In genomic region chr1:231395051-231395995, GRCh38 we compare ENCODE assay signal across 9 cellular contexts. TPM values are rescaled to one million over a fixed set of nuclear protein-coding genes. Genes with fewer than 3 reads are reported as not detected.
A peak's percentile ranks its signal among the peaks of the same experiment; 100 is the strongest.
DNase-seq lines count a peak whose midpoint lies in the region; ATAC-seq and TF ChIP-seq lines count a peak whose summit lies in the region.
"Had no signal": no experiment of that assay in that cellular context is flagged by ENCODE, and none has a peak within 500 bp of the region (broad histone marks: within the 10 kb centered on the region; RNA-seq: fewer than 3 reads in every experiment).

No MANE protein-coding gene starts in this region.

- H3K27ac ChIP-seq in suprapubic skin: peak overlapping the region; percentile 42

- WGBS in suprapubic skin: 21% methylated on average over 10 of the region's 10 CpGs

- DNase-seq in HS-5 (ENCODE audit: low read depth): peak; percentile 98
- peak; percentile 92 for DNase-seq in astrocyte of the hippocampus (ENCODE audit: low read depth, low spot score)
- peak; percentile 95 for DNase-seq in kidney epithelial cell (ENCODE audit: low read depth)
- no peak for DNase-seq in suprapubic skin (ENCODE audit: low spot score in 2 of 2)
- no peak for DNase-seq in middle frontal gyrus (ENCODE audit: extremely low spot score, low spot score)
- no peak for DNase-seq in ecto neural progenitor cell (ENCODE audit: low spot score)
- DNase-seq: activated T-cell treated with anti-CD3 and anti-CD28 coated beads, Interleukin-2, amount 50 U/mL, for 4 hours had no signal

- ATAC-seq in GM19023 (IDR thresholded peaks at IDR 0.05; ENCODE audit: unreplicated experiment) (no peak), GM21619 (IDR thresholded peaks at IDR 0.05; ENCODE audit: unreplicated experiment) (no peak)
- ATAC-seq: activated T-cell treated with anti-CD3 and anti-CD28 coated beads, Interleukin-2, amount 50 U/mL, for 4 hours had no signal

- H3K9me3 ChIP-seq in suprapubic skin: no peaks in the 10 kb centered on the region

- H3K36me3 ChIP-seq in kidney epithelial cell (ENCODE audit: control insufficient read depth, insufficient read depth, low read length) (no peaks in the 10 kb centered on the region), suprapubic skin (no peaks in the 10 kb centered on the region)

- no peaks in the 10 kb centered on the region for H3K27me3 ChIP-seq in kidney epithelial cell (ENCODE audit: control insufficient read depth, insufficient read depth, low read length)
- no peaks in the 10 kb centered on the region for H3K27me3 ChIP-seq in suprapubic skin

- TF ChIP-seq CTCF in kidney epithelial cell (IDR thresholded peaks at IDR 0.05; ENCODE audit: insufficient read depth, low read length, poor library complexity, severe bottlenecking) (no peak), suprapubic skin (IDR thresholded peaks at IDR 0.05) (no peak)

- peaks cover 26% of the 10 kb centered on the region for H3K4me1 ChIP-seq in suprapubic skin

- TF ChIP-seq POLR2A in suprapubic skin (IDR thresholded peaks at IDR 0.05): no peak

- TF ChIP-seq EP300 in suprapubic skin (IDR thresholded peaks at IDR 0.05): no peak

- H3K4me3 ChIP-seq in kidney epithelial cell (ENCODE audit: low read depth, low read length): no peak overlapping the region
- H3K4me3 ChIP-seq in suprapubic skin: no peak overlapping the region

RNA-seq across cellular contexts. Expression of gene EGLN1, which starts 26.8 kb away (rescaled TPM):
- total RNA-seq in kidney epithelial cell (23.6 and 29.2 TPM in 2 replicates), suprapubic skin (10 to 100 TPM; 33.8 to 44.5 (median 39.4) TPM)

RNA-seq across cellular contexts. Expression of gene SPRTN, which starts 57.2 kb away (rescaled TPM):
- total RNA-seq in kidney epithelial cell (10.6 and 17.1 TPM in 2 replicates), suprapubic skin (10 to 100 TPM; 18.6 to 28.4 (median 22.8) TPM)

RNA-seq across cellular contexts. Expression of gene EXOC8, which starts 57.7 kb away (rescaled TPM):
- total RNA-seq in kidney epithelial cell: 10.6 and 10.8 TPM in 2 replicates
- 10 to 100 TPM; 16.3 to 32.6 (median 19.8) TPM for total RNA-seq in suprapubic skin

Comparison
In these comparisons a context has a peak if more than half of its experiments do, and no peak if none do; other contexts are left out.
1. DNase-seq: peak in HS-5 (single experiment), astrocyte of the hippocampus (single experiment) and kidney epithelial cell (single experiment); none in suprapubic skin (0 of 2), middle frontal gyrus (single experiment) and ecto neural progenitor cell (single experiment).